ENCODE assay signal across 16 cellular contexts in genomic region chr1:204579681-204580080, GRCh38.
DNase-seq lines count a peak whose midpoint lies in the region; ATAC-seq, FAIRE-seq and TF ChIP-seq lines count a peak whose summit lies in the region.
"Had no signal": no experiment of that assay in that cellular context is flagged by ENCODE, and none has a peak within 500 bp of the region (broad histone marks: within the 10 kb centered on the region; RNA-seq: fewer than 3 reads in every experiment).

No MANE protein-coding gene starts in this region.

- ATAC-seq in heart left ventricle (no peak), left cardiac atrium (no peak), HG03571 (IDR thresholded peaks at IDR 0.05; ENCODE audit: unreplicated experiment) (no peak)
- ATAC-seq in central memory CD8-positive, alpha-beta T cell (replicated peaks; ENCODE audit: extremely low read depth, poor library complexity, severe bottlenecking): no peak
- ATAC-seq: gastrocnemius medialis had no signal

- H3K27me3 ChIP-seq in heart left ventricle: no peaks in the 10 kb centered on the region
- no peaks in the 10 kb centered on the region for H3K27me3 ChIP-seq in tibial nerve
- no peaks in the 10 kb centered on the region for H3K27me3 ChIP-seq in small intestine (ENCODE audit: control insufficient read depth in 2 of 2, insufficient read depth in 2 of 2, low read length in 2 of 2)
- H3K27me3 ChIP-seq: gastrocnemius medialis had no signal

- TF ChIP-seq EP300 in tibial nerve (IDR thresholded peaks at IDR 0.05): no peak

- TF ChIP-seq POLR2A in heart left ventricle (IDR thresholded peaks at IDR 0.05) (no peak), tibial nerve (IDR thresholded peaks at IDR 0.05) (no peak)

- H3K4me1 ChIP-seq in heart left ventricle (peaks cover 0 to 28% (median 6%) of the 10 kb centered on the region in 12 donors), tibial nerve (peaks cover 0 to 17% (median 4%) of the 10 kb centered on the region in 4 donors), small intestine (ENCODE audit: control insufficient read depth in 2 of 2, insufficient read depth in 1 of 2, low read depth in 1 of 2, low read length in 1 of 2) (peaks cover 3 to 5% of the 10 kb centered on the region in 2 donors)
- H3K4me1 ChIP-seq: gastrocnemius medialis had no signal

- peak overlapping the region; percentile 74 for H3K4me3 Mint-ChIP-seq in central memory CD8-positive, alpha-beta T cell

- peaks cover 10% of the 10 kb centered on the region for H3K36me3 Mint-ChIP-seq in central memory CD8-positive, alpha-beta T cell (ENCODE audit: insufficient read depth)

- 73 to 80% (median 76%) methylated on average over 6 of the region's 6 CpGs for WGBS in heart left ventricle, 4 donors
- 67 to 68% methylated on average over 6 of the region's 6 CpGs for WGBS in tibial nerve, 2 donors
- 79 to 83% (median 80%) methylated on average over 6 of the region's 6 CpGs for WGBS in small intestine, 3 donors

- TF ChIP-seq CTCF in heart left ventricle (IDR thresholded peaks at IDR 0.05) (no peak), tibial nerve (IDR thresholded peaks at IDR 0.05) (no peak)

- DNase-seq in heart left ventricle (no peak), left cardiac atrium (no peak), NCI-H82 (lab: John Stamatoyannopoulos, UW) (peak; percentile 97), tibial nerve (ENCODE audit: low spot score in 2 of 2) (no peak), small intestine (no peak), mucosa of gallbladder (ENCODE audit: low spot score) (no peak)
- DNase-seq in central memory CD8-positive, alpha-beta T cell (ENCODE audit: low spot score in 2 of 2): no peak
- DNase-seq: cerebellar nuclear complex, EL, gastrocnemius medialis, NCI-H2171, Right ventricle myocardium superior, T-helper 9 cell had no signal

- no peaks in the 10 kb centered on the region for H3K9me3 ChIP-seq in heart left ventricle
- no peaks in the 10 kb centered on the region for H3K9me3 ChIP-seq in tibial nerve
- H3K9me3 ChIP-seq in small intestine (ENCODE audit: control insufficient read depth, low read depth): no peaks in the 10 kb centered on the region
- H3K9me3 ChIP-seq: gastrocnemius medialis had no signal

- H3K4me3 ChIP-seq in heart left ventricle: peak overlapping the region in 8 of 12 donors; percentile 18 to 59 (median 44)
- H3K4me3 ChIP-seq in tibial nerve: peak overlapping the region in 2 of 4 donors; percentile 35 to 43
- H3K4me3 ChIP-seq in small intestine (ENCODE audit: low read depth in 1 of 2, low read length in 2 of 2): peak overlapping the region in 1 of 2 donors; percentile 8
- H3K4me3 ChIP-seq: smooth muscle cell had no signal

- intact Hi-C loops in heart left ventricle (cut with DNase I): loop anchor here in 1 of 10 donors (10.0 kb wide), 1 partner anchor 355 kb away; no protein-coding TSS in a partner anchor
- intact Hi-C loops in left cardiac atrium (cut with DNase I): no loop called here

- peak overlapping the region; percentile 32 for H3K27ac Mint-ChIP-seq in central memory CD8-positive, alpha-beta T cell (ENCODE audit: low read depth)

- H3K27ac ChIP-seq in heart left ventricle: peak overlapping the region in 3 of 12 donors; percentile 30 to 82 (median 46)
- peak overlapping the region in 3 of 4 donors; percentile 46 to 80 (median 48) for H3K27ac ChIP-seq in tibial nerve
- peak overlapping the region in 1 of 2 donors; percentile 86 for H3K27ac ChIP-seq in small intestine (ENCODE audit: low read depth in 1 of 2, low read length in 1 of 2)
- H3K27ac ChIP-seq: gastrocnemius medialis had no signal

- H3K36me3 ChIP-seq in heart left ventricle: no peaks in the 10 kb centered on the region
- H3K36me3 ChIP-seq in tibial nerve: no peaks in the 10 kb centered on the region
- no peaks in the 10 kb centered on the region for H3K36me3 ChIP-seq in small intestine (ENCODE audit: control insufficient read depth in 2 of 2, insufficient read depth in 2 of 2, low read length in 2 of 2)
- H3K36me3 ChIP-seq: gastrocnemius medialis had no signal

- H3K9me3 Mint-ChIP-seq in central memory CD8-positive, alpha-beta T cell: no peaks in the 10 kb centered on the region

- H3K4me1 Mint-ChIP-seq in central memory CD8-positive, alpha-beta T cell: peaks cover 16% of the 10 kb centered on the region

- no peaks in the 10 kb centered on the region for H3K27me3 Mint-ChIP-seq in central memory CD8-positive, alpha-beta T cell

- FAIRE-seq in small intestine (lab: Jason Lieb, UNC): no peak
- FAIRE-seq: endothelial cell of umbilical vein had no signal
